In the genomic region with DNA sequence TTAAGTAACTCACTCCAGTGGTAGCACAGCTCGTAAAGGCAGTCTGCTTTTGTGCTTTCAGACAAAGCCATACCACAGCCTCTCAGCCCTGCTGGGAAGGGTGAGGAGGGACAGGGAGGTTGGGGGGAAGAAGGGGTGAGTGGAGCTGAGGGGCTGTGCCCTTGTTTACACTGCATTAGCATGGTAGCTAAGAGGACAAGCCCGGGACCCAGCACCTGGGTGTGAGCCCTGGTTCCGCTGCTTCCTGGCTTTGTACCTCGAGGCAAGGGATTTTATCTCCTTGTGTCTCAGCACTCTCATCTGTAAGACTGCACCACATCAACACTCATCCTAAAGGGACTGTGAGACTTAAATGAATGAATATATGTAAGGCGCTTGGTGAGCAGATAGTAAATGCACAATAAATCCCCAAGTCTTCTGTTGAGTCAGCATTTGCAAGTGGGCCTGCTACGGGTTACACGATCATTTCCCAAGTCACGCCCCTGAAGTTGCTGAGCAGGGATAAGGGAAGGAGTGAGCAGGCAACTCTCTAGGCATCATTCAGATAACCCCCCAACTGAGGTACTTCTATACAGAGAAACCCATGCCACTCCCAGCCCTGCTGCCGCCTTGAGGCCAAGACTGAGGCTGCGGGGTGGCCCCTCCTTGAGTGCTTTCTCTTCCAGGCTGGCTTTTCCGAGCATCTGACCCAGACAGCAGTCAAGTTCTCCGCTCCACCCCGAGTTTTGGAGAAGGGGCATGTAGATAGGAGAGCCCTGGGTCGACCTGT, we compare ENCODE assay signal across 15 cellular contexts. TPM values are rescaled to one million over a fixed set of nuclear protein-coding genes. Genes with fewer than 3 reads are reported as not detected.
DNase-seq lines count a peak whose midpoint lies in the region; ATAC-seq and TF ChIP-seq lines count a peak whose summit lies in the region.
"Had no signal": no experiment of that assay in that cellular context is flagged by ENCODE, and none has a peak within 500 bp of the region (broad histone marks: within the 10 kb centered on the region; RNA-seq: fewer than 3 reads in every experiment).

No MANE protein-coding gene starts in this region.

- H3K36me3 ChIP-seq in BE2C (no peaks in the 10 kb centered on the region), HEK293 (ENCODE audit: control insufficient read depth in 2 of 2, insufficient read depth in 1 of 2, low read length in 2 of 2) (no peaks in the 10 kb centered on the region), iPS-20b (ENCODE audit: insufficient read depth, low read depth, low read length) (no peaks in the 10 kb centered on the region)
- H3K36me3 ChIP-seq in naive thymus-derived CD4-positive, alpha-beta T cell (ENCODE audit: control insufficient read depth in 2 of 3, insufficient read depth in 3 of 3, low read length in 3 of 3) = no peaks in the 10 kb centered on the region

- no peak overlapping the region for H3K27ac Mint-ChIP-seq in activated CD4-positive, alpha-beta T cell treated with anti-CD3 and anti-CD28 coated beads, Interleukin-2, amount 10 ng/mL, durations not matched to agents 24 days and 14 days
- H3K27ac Mint-ChIP-seq in naive thymus-derived CD4-positive, alpha-beta T cell = no peak overlapping the region
- H3K27ac Mint-ChIP-seq: activated T-cell treated with anti-CD3 and anti-CD28 coated beads, Interleukin-2, amount 50 U/mL, for 72 hours; naive B cell; T-cell had no signal

- no peak overlapping the region for H3K4me3 Mint-ChIP-seq in activated CD4-positive, alpha-beta T cell treated with anti-CD3 and anti-CD28 coated beads, Interleukin-2, amount 10 ng/mL, durations not matched to agents 24 days and 14 days
- H3K4me3 Mint-ChIP-seq in naive thymus-derived CD4-positive, alpha-beta T cell = no peak overlapping the region
- H3K4me3 Mint-ChIP-seq: activated T-cell treated with anti-CD3 and anti-CD28 coated beads, Interleukin-2, amount 50 U/mL, for 72 hours; T-cell had no signal

- CTCF ChIA-PET in HEK293 (lab: Yijun Ruan, JAX) = interaction anchor here (0.6 to 1.0 kb wide), 2 partner anchors 15 to 20 kb away, joined by 3 read pairs; no protein-coding TSS in a partner anchor
- CTCF ChIA-PET in naive thymus-derived CD4-positive, alpha-beta T cell (lab: Charles Lee) = no interaction called here

- POLR2A ChIA-PET in HEK293 (lab: Yijun Ruan, JAX) = no interaction called here
- POLR2A ChIA-PET in naive thymus-derived CD4-positive, alpha-beta T cell (lab: Charles Lee) = interaction anchor here (0.6 kb wide), 1 partner anchor 701 kb away, joined by 3 read pairs; no protein-coding TSS in a partner anchor

- DNase-seq in BE2C (no peak), amniotic epithelial cell (ENCODE audit: low read depth) (peak; percentile 42), NK-92 (lab: John Stamatoyannopoulos, UW; ENCODE audit: unreplicated experiment) (no peak)
- no peak for DNase-seq in activated CD4-positive, alpha-beta T cell treated with anti-CD3 and anti-CD28 coated beads, Interleukin-2, amount 10 ng/mL, durations not matched to agents 24 days and 14 days
- DNase-seq in naive thymus-derived CD4-positive, alpha-beta T cell = no peak
- DNase-seq: activated CD4-positive, alpha-beta T cell treated with anti-CD3 and anti-CD28 coated beads for 4 hours; activated T-cell treated with anti-CD3 and anti-CD28 coated beads, Interleukin-2, amount 50 U/mL, for 72 hours; effector CD4-positive, alpha-beta T cell; naive B cell; T-cell had no signal

- H3K27ac ChIP-seq in HEK293 (ENCODE audit: extremely low read depth, low read depth, low read length) (no peak overlapping the region), iPS-20b (ENCODE audit: low read length) (no peak overlapping the region)
- no peak overlapping the region for H3K27ac ChIP-seq in naive thymus-derived CD4-positive, alpha-beta T cell (ENCODE audit: low read depth, low read length)
- H3K27ac ChIP-seq: C4-2B had no signal

- peaks cover 23% of the 10 kb centered on the region for H3K27me3 Mint-ChIP-seq in activated CD4-positive, alpha-beta T cell treated with anti-CD3 and anti-CD28 coated beads, Interleukin-2, amount 10 ng/mL, durations not matched to agents 24 days and 14 days
- peaks cover 9 to 19% (median 11%) of the 10 kb centered on the region in 5 donors for H3K27me3 Mint-ChIP-seq in naive thymus-derived CD4-positive, alpha-beta T cell

- H3K4me1 Mint-ChIP-seq in activated CD4-positive, alpha-beta T cell treated with anti-CD3 and anti-CD28 coated beads, Interleukin-2, amount 10 ng/mL, durations not matched to agents 24 days and 14 days = peaks cover 6% of the 10 kb centered on the region
- peaks cover 10 to 16% (median 11%) of the 10 kb centered on the region in 7 donors for H3K4me1 Mint-ChIP-seq in naive thymus-derived CD4-positive, alpha-beta T cell

- no peaks in the 10 kb centered on the region for H3K9me3 Mint-ChIP-seq in activated CD4-positive, alpha-beta T cell treated with anti-CD3 and anti-CD28 coated beads, Interleukin-2, amount 10 ng/mL, durations not matched to agents 24 days and 14 days
- H3K9me3 Mint-ChIP-seq in naive thymus-derived CD4-positive, alpha-beta T cell = peaks cover 0 to 1% (median 0%) of the 10 kb centered on the region in 11 donors
- H3K9me3 Mint-ChIP-seq: activated T-cell treated with anti-CD3 and anti-CD28 coated beads, Interleukin-2, amount 50 U/mL, for 72 hours; naive B cell; T-cell had no signal

- intact Hi-C loops in activated CD4-positive, alpha-beta T cell treated with anti-CD3 and anti-CD28 coated beads, Interleukin-2, amount 10 ng/mL, durations not matched to agents 24 days and 14 days (cut with micrococcal nuclease) = no loop called here
- intact Hi-C loops in naive thymus-derived CD4-positive, alpha-beta T cell (cut with micrococcal nuclease) = no loop called here

- H3K27me3 ChIP-seq in BE2C = no peaks in the 10 kb centered on the region
- peaks cover 13% of the 10 kb centered on the region for H3K27me3 ChIP-seq in iPS-20b (ENCODE audit: insufficient read depth, low read length)
- H3K27me3 ChIP-seq in naive thymus-derived CD4-positive, alpha-beta T cell (ENCODE audit: control insufficient read depth in 2 of 2, insufficient read depth in 2 of 2, low read length in 2 of 2) = peaks cover 0 to 3% of the 10 kb centered on the region in 2 donors

- H3K4me3 ChIP-seq in BE2C (ENCODE audit: low read depth, low read length) (no peak overlapping the region), HEK293 (ENCODE audit: low read depth, low read length) (no peak overlapping the region), iPS-20b (ENCODE audit: low read length) (no peak overlapping the region)
- no peak overlapping the region for H3K4me3 ChIP-seq in naive thymus-derived CD4-positive, alpha-beta T cell (ENCODE audit: low read length)

- H3K9me3 ChIP-seq in BE2C = no peaks in the 10 kb centered on the region
- no peaks in the 10 kb centered on the region for H3K9me3 ChIP-seq in HEK293 (ENCODE audit: control insufficient read depth, insufficient read depth, low read depth, low read length)
- no peaks in the 10 kb centered on the region for H3K9me3 ChIP-seq in iPS-20b (ENCODE audit: insufficient read depth, low read depth, low read length)
- no peaks in the 10 kb centered on the region for H3K9me3 ChIP-seq in naive thymus-derived CD4-positive, alpha-beta T cell (ENCODE audit: control insufficient read depth in 2 of 3, low read length in 3 of 3)

- no peak for ATAC-seq in HG02870 (IDR thresholded peaks at IDR 0.05; ENCODE audit: unreplicated experiment)
- no peak for ATAC-seq in naive thymus-derived CD4-positive, alpha-beta T cell
- ATAC-seq: activated T-cell treated with anti-CD3 and anti-CD28 coated beads, Interleukin-2, amount 50 U/mL, for 72 hours; T-cell had no signal

- H3K36me3 Mint-ChIP-seq in activated CD4-positive, alpha-beta T cell treated with anti-CD3 and anti-CD28 coated beads, Interleukin-2, amount 10 ng/mL, durations not matched to agents 24 days and 14 days (ENCODE audit: low read depth) = no peaks in the 10 kb centered on the region
- H3K36me3 Mint-ChIP-seq in naive thymus-derived CD4-positive, alpha-beta T cell = peaks cover 0 to 1% (median 0%) of the 10 kb centered on the region in 5 donors
- H3K36me3 Mint-ChIP-seq: T-cell had no signal

- peaks cover 8% of the 10 kb centered on the region; the same call in 1 of the 2 replicates for H3K4me1 ChIP-seq in BE2C
- H3K4me1 ChIP-seq in HEK293 (ENCODE audit: control insufficient read depth, insufficient read depth, low read length) = no peaks in the 10 kb centered on the region; the same call in 1 of the 2 replicates
- peaks cover 9% of the 10 kb centered on the region; the same call in 1 of the 2 replicates for H3K4me1 ChIP-seq in iPS-20b (ENCODE audit: insufficient read depth, low read length)
- peaks cover 7 to 8% of the 10 kb centered on the region in 2 donors for H3K4me1 ChIP-seq in naive thymus-derived CD4-positive, alpha-beta T cell (ENCODE audit: control insufficient read depth in 2 of 2, insufficient read depth in 2 of 2, low read length in 2 of 2)

- TF ChIP-seq CTCF in BE2C (IDR thresholded peaks at IDR 0.05; ENCODE audit: low read depth, low read length) = peak; percentile 12; the same call in 1 of the 2 replicates
- 0 out of 2 replicates have a peak, but pooled peaks have one; percentile 13 for TF ChIP-seq CTCF in HEK293 (tag by site-specific recombination; IDR thresholded peaks at IDR 0.05)

- H3K9ac ChIP-seq in iPS-20b (ENCODE audit: low read depth, low read length) = peak overlapping the region; percentile 9; the same call in 1 of the 2 replicates

TF ChIP-seq in HEK293, 187 proteins besides CTCF, POLR2A, EP300 and RAD21:
- TF ChIP-seq ZNF571 (tag by site-specific recombination; IDR thresholded peaks at IDR 0.05) (no peak), ZNF311 (tag by site-specific recombination; IDR thresholded peaks at IDR 0.05; ENCODE audit: borderline replicate concordance) (no peak), ZNF664 (tag by site-specific recombination; IDR thresholded peaks at IDR 0.05) (peak; percentile 97), YY2 (tag by site-specific recombination; IDR thresholded peaks at IDR 0.05) (no peak)
TF ChIP-seq in HEK293: peak in this region for 1.

RNA-seq across cellular contexts. Expression of a gene that starts 7.5 kb away (rescaled TPM):
- not detected for polyA plus RNA-seq in BE2C (2012; ENCODE audit: insufficient read depth, insufficient read length, low read depth)
- total RNA-seq in activated CD4-positive, alpha-beta T cell treated with anti-CD3 and anti-CD28 coated beads, Interleukin-2, amount 10 ng/mL, durations not matched to agents 24 days and 14 days = 0.09 TPM in 1 of 2 replicates, not detected in the other
- 1 to 10 TPM in 1 of 5 experiments, under 1 TPM in 1, not detected in 3; 0.24 to 1.4 TPM for total RNA-seq in naive thymus-derived CD4-positive, alpha-beta T cell
- under 1 TPM in 1 of 2 donors, not detected in 1; 0.05 TPM for polyA plus RNA-seq in naive thymus-derived CD4-positive, alpha-beta T cell
- total RNA-seq: G401 had no signal
